ENCODE assay signal across 34 cellular contexts in genomic region chrX:70124678-70125077, GRCh38. TPM values are rescaled to one million over a fixed set of nuclear protein-coding genes. Genes with fewer than 3 reads are reported as not detected.
"Had no signal": no experiment of that assay in that cellular context is flagged by ENCODE, and none has a peak within 500 bp of the region (broad histone marks: within the 10 kb centered on the region; RNA-seq: fewer than 3 reads in every experiment).

No MANE protein-coding gene starts in this region.

- H3K36me3 Mint-ChIP-seq: mesothelial cell of epicardium, naive B cell had no signal

- ATAC-seq: effector memory CD8-positive, alpha-beta T cell; esophagus mucosa; gastrocnemius medialis; heart right ventricle; left cardiac atrium; left lung; left ventricle myocardium superior; lower lobe of right lung; mucosa of descending colon had no signal

- H3K27ac Mint-ChIP-seq: dendritic cell treated with granulocyte-macrophage colony-stimulating factor and Interleukin-4, amounts not matched to agents 40 ng/mL and 50 ng/mL, for 4 days; effector memory CD8-positive, alpha-beta T cell; endodermal cell; mesothelial cell of epicardium had no signal

- H3K27ac ChIP-seq: colonic mucosa, epithelial cell of prostate, esophagus squamous epithelium, gastrocnemius medialis, heart right ventricle, left lung, lower lobe of right lung had no signal

- H3K9me3 Mint-ChIP-seq: dendritic cell treated with granulocyte-macrophage colony-stimulating factor and Interleukin-4, amounts not matched to agents 40 ng/mL and 50 ng/mL, for 4 days; effector memory CD8-positive, alpha-beta T cell had no signal

- H3K9me3 ChIP-seq: colonic mucosa, esophagus squamous epithelium, gastrocnemius medialis, heart right ventricle, left lung, lower lobe of right lung, mucosa of descending colon had no signal

- H3K4me3 ChIP-seq: colonic mucosa, esophagus squamous epithelium, gastrocnemius medialis, heart right ventricle, left lung, lower lobe of right lung, mucosa of descending colon had no signal

- H3K4me1 Mint-ChIP-seq: mesothelial cell of epicardium, naive B cell had no signal

- FAIRE-seq: endometrium, islet of Langerhans, keratinocyte had no signal

- H3K36me3 ChIP-seq: colonic mucosa, esophagus squamous epithelium, gastrocnemius medialis, heart right ventricle, left lung, lower lobe of right lung had no signal

- DNase-seq: colonic mucosa; cortex of kidney; effector CD8-positive, alpha-beta T cell; effector memory CD8-positive, alpha-beta T cell; endodermal cell; erythroblast; esophagus squamous epithelium; foreskin fibroblast; foreskin melanocyte; gastrocnemius medialis; glutamatergic neuron; head of caudate nucleus; heart right ventricle; hippocampal formation; left cardiac atrium; left lung; left ventricle myocardium superior; lower lobe of right lung; mesenchymal stem cell; mucosa of descending colon; naive B cell had no signal

- H3K4me3 Mint-ChIP-seq: dendritic cell treated with granulocyte-macrophage colony-stimulating factor and Interleukin-4, amounts not matched to agents 40 ng/mL and 50 ng/mL, for 4 days; effector memory CD8-positive, alpha-beta T cell; endodermal cell; mesothelial cell of epicardium; naive B cell had no signal

- H3K4me1 ChIP-seq: colonic mucosa, esophagus squamous epithelium, gastrocnemius medialis, heart right ventricle, left lung, lower lobe of right lung had no signal

- H3K27me3 Mint-ChIP-seq: effector memory CD8-positive, alpha-beta T cell had no signal

- H3K27me3 ChIP-seq: colonic mucosa, esophagus squamous epithelium, left lung had no signal

RNA-seq across cellular contexts. Expression of gene DGAT2L6, which starts 52.6 kb away (rescaled TPM):
- total RNA-seq: colonic mucosa, dermis microvascular lymphatic vessel endothelial cell, endodermal cell, esophagus mucosa, esophagus squamous epithelium, gastrocnemius medialis, glomerular endothelial cell, heart right ventricle, kidney epithelial cell, left cardiac atrium, left lung, left ventricle myocardium superior, lower lobe of right lung, lung microvascular endothelial cell, mesenteric fat pad, mesothelial cell of epicardium, mucosa of descending colon, myocyte had no signal
- polyA plus RNA-seq: heart right ventricle, keratinocyte had no signal
